In the genomic region with DNA sequence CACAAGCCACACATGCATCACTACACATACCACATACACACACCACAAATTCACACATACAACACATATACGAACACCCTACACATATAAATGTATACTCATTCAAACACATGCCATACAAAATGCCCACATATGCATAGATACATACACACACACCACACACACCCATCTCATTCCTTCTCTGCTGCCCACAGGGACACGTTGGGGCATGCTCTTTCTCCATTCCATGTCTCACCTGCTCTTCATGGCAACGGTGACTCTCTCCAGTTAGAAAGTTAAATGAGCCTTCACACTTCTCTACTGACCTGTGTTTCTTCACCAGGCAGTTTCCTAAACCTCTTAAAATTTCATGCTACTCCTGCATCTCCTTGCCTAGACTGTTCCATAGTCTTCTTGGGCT, we compare ENCODE assay signal across 18 cellular contexts.
"Had no signal": no experiment of that assay in that cellular context is flagged by ENCODE, and none has a peak within 500 bp of the region (broad histone marks: within the 10 kb centered on the region; RNA-seq: fewer than 3 reads in every experiment).

No MANE protein-coding gene starts in this region.

- H3K4me3 ChIP-seq: body of pancreas, colonic mucosa, gastroesophageal sphincter, heart left ventricle, prostate gland, right atrium auricular region, tibial nerve, uterus had no signal

- H3K36me3 ChIP-seq: colonic mucosa, gastroesophageal sphincter, heart left ventricle, prostate gland, right atrium auricular region, tibial nerve, uterus, WERI-Rb-1 had no signal

- H3K27ac ChIP-seq: body of pancreas, colonic mucosa, gastroesophageal sphincter, heart left ventricle, prostate gland, right atrium auricular region, tibial nerve, uterus had no signal

- H3K9me3 ChIP-seq: body of pancreas, colonic mucosa, gastroesophageal sphincter, heart left ventricle, prostate gland, right atrium auricular region, tibial nerve, uterus had no signal

- H3K27me3 ChIP-seq: colonic mucosa, gastroesophageal sphincter, heart left ventricle, right atrium auricular region, tibial nerve, uterus had no signal

- H3K4me1 ChIP-seq: body of pancreas, colonic mucosa, gastroesophageal sphincter, heart left ventricle, prostate gland, right atrium auricular region, tibial nerve, uterus had no signal

- ATAC-seq: body of pancreas, gastroesophageal sphincter, heart left ventricle, left ventricle myocardium superior, T-helper 17 cell had no signal

- DNase-seq: activated CD4-positive, alpha-beta T cell treated with anti-CD3 and anti-CD28 coated beads, Interleukin-2, amount 50 U/mL, for 4 hours; activated naive CD4-positive, alpha-beta T cell treated with Interleukin-2 at 50 U/mL for 16 hours; activated T-cell treated with anti-CD3 and anti-CD28 coated beads for 4 hours; body of pancreas; central memory CD4-positive, alpha-beta T cell; colonic mucosa; heart left ventricle; left ventricle myocardium superior; stimulated activated CD4-positive, alpha-beta T cell treated with anti-CD3 and anti-CD28 coated beads, Interleukin-12 subunit alpha, Interleukin-12 subunit beta, amount 100 ng/mL, for 4 hours; stimulated activated CD4-positive, alpha-beta T cell treated with anti-CD3 and anti-CD28 coated beads, Interleukin-1b, Interleukin-23, amount 100 ng/mL, for 48 hours; stimulated activated naive CD4-positive, alpha-beta T cell treated with Interleukin-2 at 50 U/mL for 16 hours; T-helper 17 cell; uterus; WERI-Rb-1 had no signal
